In the genomic region with DNA sequence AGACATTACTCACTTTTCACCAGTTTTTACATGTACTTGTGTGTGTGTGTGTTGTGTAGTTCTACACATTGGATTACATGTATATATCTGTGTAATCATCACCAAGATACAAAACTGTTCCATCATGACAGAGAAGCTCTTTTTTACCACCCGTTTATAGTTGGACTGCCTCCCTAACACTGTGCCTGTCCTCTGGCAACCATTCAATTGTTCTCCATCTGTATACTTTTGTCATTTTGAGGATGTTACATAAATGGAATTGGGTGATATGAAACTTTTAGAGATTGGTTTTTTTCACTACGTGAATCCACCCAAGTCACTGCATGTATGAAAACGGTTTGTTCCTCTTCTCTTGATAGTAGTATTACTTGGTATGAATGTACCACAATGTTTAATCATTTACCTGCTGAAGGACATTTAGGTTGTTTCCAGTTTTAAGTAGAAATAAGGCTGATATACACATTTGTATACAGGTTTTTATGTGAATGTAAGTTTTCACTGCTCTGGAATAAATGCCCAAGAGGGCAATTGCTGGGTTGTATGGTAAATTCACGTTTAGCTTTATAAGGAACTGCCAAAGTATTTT, we compare ENCODE assay signal across 20 cellular contexts.
DNase-seq lines count a peak whose midpoint lies in the region; ATAC-seq lines count a peak whose summit lies in the region.
"Had no signal": no experiment of that assay in that cellular context is flagged by ENCODE, and none has a peak within 500 bp of the region (broad histone marks: within the 10 kb centered on the region; RNA-seq: fewer than 3 reads in every experiment).

No MANE protein-coding gene starts in this region.

- ATAC-seq in GM19025 (IDR thresholded peaks at IDR 0.05; ENCODE audit: low read depth, unreplicated experiment) (peak; percentile 72), HG02678 (IDR thresholded peaks at IDR 0.05; ENCODE audit: unreplicated experiment) (peak; percentile 48), HG02763 (IDR thresholded peaks at IDR 0.05; ENCODE audit: unreplicated experiment) (no peak), GM21723 (IDR thresholded peaks at IDR 0.05; ENCODE audit: unreplicated experiment) (no peak), HG03025 (IDR thresholded peaks at IDR 0.05; ENCODE audit: low FRiP score, unreplicated experiment) (no peak)

- DNase-seq in cerebellar cortex (ENCODE audit: low spot score) = peak; percentile 79
- no peak for DNase-seq in NK-92 (lab: John Stamatoyannopoulos, UW; ENCODE audit: unreplicated experiment)
- DNase-seq: CD4-positive, CD25-positive, alpha-beta regulatory T cell; DMS79; Karpas-422; MV-4-11; NCI-H1105 treated with DMSO at 0.1 percent for 48 hours; NCI-H1694; NCI-H2081; NCI-H2171 treated with DMSO at 0.1 percent for 48 hours; NCI-H524 treated with DMSO at 0.1 percent for 48 hours; NCI-H82; OCI-M1; Right ventricle myocardium superior; T-helper 9 cell had no signal

Comparison
In these comparisons a context has a peak if more than half of its experiments do, and no peak if none do; other contexts are left out.
1. ATAC-seq: peak in GM19025 (single experiment) and HG02678 (single experiment); none in HG02763 (single experiment), GM21723 (single experiment) and HG03025 (single experiment).